ENCODE assay signal across 21 cellular contexts in genomic region chr22:48238018-48238915, GRCh38.
"Had no signal": no experiment of that assay in that cellular context is flagged by ENCODE, and none has a peak within 500 bp of the region (broad histone marks: within the 10 kb centered on the region; RNA-seq: fewer than 3 reads in every experiment).

No MANE protein-coding gene starts in this region.

- H3K4me1 ChIP-seq: foreskin keratinocyte, lower lobe of right lung, prostate gland, suprapubic skin, transverse colon, uterus had no signal

- FAIRE-seq: bronchial epithelial cell, keratinocyte had no signal

- H3K27me3 ChIP-seq: foreskin keratinocyte, ovary, transverse colon, uterus had no signal

- H3K36me3 Mint-ChIP-seq: activated naive CD8-positive, alpha-beta T cell treated with anti-CD3 and anti-CD28 coated beads, Interleukin-2, amount 10 ng/mL, durations not matched to agents 7 days and 5 days; mesothelial cell of epicardium; naive thymus-derived CD8-positive, alpha-beta T cell; stimulated activated effector memory CD8-positive, alpha-beta T cell treated with anti-CD3 and anti-CD28 coated beads, Interleukin-12 subunit alpha, Interleukin-12 subunit beta, amount 100 ng/mL, for 72 hours had no signal

- H3K27ac Mint-ChIP-seq: activated naive CD8-positive, alpha-beta T cell treated with anti-CD3 and anti-CD28 coated beads, Interleukin-2, amount 10 ng/mL, durations not matched to agents 7 days and 5 days; mesothelial cell of epicardium; naive thymus-derived CD8-positive, alpha-beta T cell; stimulated activated effector memory CD8-positive, alpha-beta T cell treated with anti-CD3 and anti-CD28 coated beads, Interleukin-12 subunit alpha, Interleukin-12 subunit beta, amount 100 ng/mL, for 72 hours; stimulated activated naive CD8-positive, alpha-beta T cell treated with anti-CD3 and anti-CD28 coated beads, Interleukin-15, amount 100 ng/mL, for 72 hours had no signal

- H3K27ac ChIP-seq: foreskin keratinocyte, lower lobe of right lung, ovary, prostate gland, suprapubic skin, transverse colon, uterus had no signal

- H3K9me3 ChIP-seq: ovary, prostate gland, transverse colon had no signal

- DNase-seq: activated naive CD4-positive, alpha-beta T cell treated with Interleukin-2 at 50 U/mL for 16 hours; activated naive CD8-positive, alpha-beta T cell treated with anti-CD3 and anti-CD28 coated beads, Interleukin-2, amount 10 ng/mL, durations not matched to agents 7 days and 5 days; activated T-cell treated with anti-CD3 and anti-CD28 coated beads, Interleukin-2, amount 50 U/mL, for 48 hours; amniotic stem cell; cerebellar nuclear complex; cortex of kidney; foreskin keratinocyte; lower lobe of right lung; naive thymus-derived CD8-positive, alpha-beta T cell; ovary; stimulated activated CD4-positive, alpha-beta T cell treated with anti-CD3 and anti-CD28 coated beads, Interleukin-12 subunit alpha, Interleukin-12 subunit beta, amount 100 ng/mL, for 4 hours; stimulated activated CD4-positive, alpha-beta T cell treated with anti-CD3 and anti-CD28 coated beads, Interleukin-1b, Interleukin-23, amount 100 ng/mL, for 48 hours; stimulated activated naive CD8-positive, alpha-beta T cell treated with anti-CD3 and anti-CD28 coated beads, Interleukin-15, amount 100 ng/mL, for 72 hours; transverse colon; uterus had no signal

- H3K4me3 Mint-ChIP-seq: activated naive CD8-positive, alpha-beta T cell treated with anti-CD3 and anti-CD28 coated beads, Interleukin-2, amount 10 ng/mL, durations not matched to agents 7 days and 5 days; mesothelial cell of epicardium; naive thymus-derived CD8-positive, alpha-beta T cell; stimulated activated effector memory CD8-positive, alpha-beta T cell treated with anti-CD3 and anti-CD28 coated beads, Interleukin-12 subunit alpha, Interleukin-12 subunit beta, amount 100 ng/mL, for 72 hours; stimulated activated naive CD8-positive, alpha-beta T cell treated with anti-CD3 and anti-CD28 coated beads, Interleukin-15, amount 100 ng/mL, for 72 hours had no signal

- H3K4me3 ChIP-seq: lower lobe of right lung, ovary, prostate gland, suprapubic skin, transverse colon, uterus had no signal

- ATAC-seq: foreskin keratinocyte; lower lobe of right lung; naive thymus-derived CD8-positive, alpha-beta T cell; stimulated activated effector memory CD8-positive, alpha-beta T cell treated with anti-CD3 and anti-CD28 coated beads, Interleukin-12 subunit alpha, Interleukin-12 subunit beta, amount 100 ng/mL, for 72 hours; stimulated activated naive CD8-positive, alpha-beta T cell treated with anti-CD3 and anti-CD28 coated beads, Interleukin-15, amount 100 ng/mL, for 72 hours had no signal

- H3K36me3 ChIP-seq: lower lobe of right lung, ovary, prostate gland, suprapubic skin, transverse colon, uterus had no signal
